Comparison of ENCODE assay signal across 27 cellular contexts in genomic region chr10:65949543-65949942, GRCh38.
"Had no signal": no experiment of that assay in that cellular context is flagged by ENCODE, and none has a peak within 500 bp of the region (broad histone marks: within the 10 kb centered on the region; RNA-seq: fewer than 3 reads in every experiment).

No MANE protein-coding gene starts in this region.

- H3K4me1 ChIP-seq: adrenal gland, Peyer's patch had no signal

- H3K27ac ChIP-seq: adrenal gland, Peyer's patch, RWPE1, SJCRH30, VCaP had no signal

- H3K27me3 ChIP-seq: adrenal gland, Peyer's patch, SJCRH30 had no signal

- ATAC-seq: activated CD4-positive, alpha-beta T cell treated with anti-CD3 and anti-CD28 coated beads for 36 hours; activated T-helper 17 cell treated with anti-CD3 and anti-CD28 coated beads, Interleukin-2, amount 50 U/mL, for 72 hours had no signal

- H3K36me3 ChIP-seq: Peyer's patch, SJCRH30 had no signal

- DNase-seq: activated CD4-positive, alpha-beta memory T cell treated with anti-CD3 and anti-CD28 coated beads, Interleukin-2, amount 10 ng/mL, durations not matched to agents 7 days and 5 days; activated CD4-positive, alpha-beta T cell treated with anti-CD3 and anti-CD28 coated beads for 36 hours; activated CD4-positive, alpha-beta T cell treated with anti-CD3 and anti-CD28 coated beads, Interleukin-2, amount 50 U/mL, for 1 hour; activated CD4-positive, CD25-positive, alpha-beta regulatory T cell; activated naive CD4-positive, alpha-beta T cell treated with anti-CD3 and anti-CD28 coated beads, Interleukin-2, amount 50 U/mL, for 16 hours; activated naive CD8-positive, alpha-beta T cell treated with anti-CD3 and anti-CD28 coated beads, Interleukin-2, amount 10 ng/mL, durations not matched to agents 7 days and 5 days; activated T-cell treated with anti-CD3 and anti-CD28 coated beads for 4 hours; activated T-cell treated with anti-CD3 and anti-CD28 coated beads, Interleukin-2, amount 50 U/mL, for 48 hours; adrenal gland; anterior cingulate cortex; cerebellar nuclear complex; MM.1S; NCI-H1417; NCI-H1930; NCI-H2107; NCI-H2171 treated with DMSO at 0.1 percent for 48 hours; NCI-H226; NCI-H526; NK-92 treated with Interleukin-12 subunit alpha and Interleukin-12 subunit beta, amount 100 ng/mL, for 24 hours; Peyer's patch; Right ventricle myocardium superior; SJCRH30; SK-N-SH; T-helper 1 cell had no signal

- H3K4me2 ChIP-seq: SK-N-SH had no signal

- H3K9ac ChIP-seq: SK-N-SH had no signal

- H3K4me3 ChIP-seq: adrenal gland, Peyer's patch, SJCRH30 had no signal

- H3K9me3 ChIP-seq: adrenal gland, Peyer's patch, SJCRH30, SK-N-SH had no signal
